Comparison of ENCODE assay signal across 32 cellular contexts in genomic region chr15:57129064-57129463, GRCh38.
"Had no signal": no experiment of that assay in that cellular context is flagged by ENCODE, and none has a peak within 500 bp of the region (broad histone marks: within the 10 kb centered on the region; RNA-seq: fewer than 3 reads in every experiment).

No MANE protein-coding gene starts in this region.

- H3K27me3 Mint-ChIP-seq: activated CD4-positive, alpha-beta memory T cell treated with anti-CD3 and anti-CD28 coated beads, Interleukin-2, amount 10 ng/mL, durations not matched to agents 7 days and 5 days; activated CD4-positive, alpha-beta T cell treated with anti-CD3 and anti-CD28 coated beads, Interleukin-2, amount 10 ng/mL, durations not matched to agents 7 days and 5 days; activated naive CD4-positive, alpha-beta T cell treated with anti-CD3 and anti-CD28 coated beads, Interleukin-2, amount 10 ng/mL, durations not matched to agents 7 days and 5 days; activated naive CD8-positive, alpha-beta T cell treated with anti-CD3 and anti-CD28 coated beads, Interleukin-2, amount 10 ng/mL, durations not matched to agents 7 days and 5 days; activated T-cell treated with anti-CD3 and anti-CD28 coated beads, Interleukin-2, amount 50 U/mL, for 24 hours; central memory CD8-positive, alpha-beta T cell; dendritic cell treated with granulocyte-macrophage colony-stimulating factor and Interleukin-4, amounts not matched to agents 40 ng/mL and 50 ng/mL, for 4 days; T-helper 17 cell had no signal

- H3K27ac Mint-ChIP-seq: activated CD4-positive, alpha-beta memory T cell treated with anti-CD3 and anti-CD28 coated beads, Interleukin-2, amount 10 ng/mL, durations not matched to agents 7 days and 5 days; activated CD4-positive, alpha-beta T cell treated with anti-CD3 and anti-CD28 coated beads, Interleukin-2, amount 10 ng/mL, durations not matched to agents 7 days and 5 days; activated naive CD4-positive, alpha-beta T cell treated with anti-CD3 and anti-CD28 coated beads, Interleukin-2, amount 10 ng/mL, durations not matched to agents 7 days and 5 days; activated naive CD4-positive, alpha-beta T cell treated with anti-CD3 and anti-CD28 coated beads, Interleukin-2, amount 50 U/mL, for 72 hours; activated T-cell treated with anti-CD3 and anti-CD28 coated beads, Interleukin-2, amount 50 U/mL, for 24 hours; activated T-cell treated with anti-CD3 and anti-CD28 coated beads, Interleukin-2, amount 50 U/mL, for 72 hours; dendritic cell treated with granulocyte-macrophage colony-stimulating factor and Interleukin-4, amounts not matched to agents 40 ng/mL and 50 ng/mL, for 4 days; endodermal cell; T-helper 17 cell; T-helper 2 cell treated with Interferon-gamma antibody and Interleukin-4, amounts not matched to agents 5 μg/mL and 100 μg/mL, for 36 hours had no signal

- H3K4me3 Mint-ChIP-seq: activated CD4-positive, alpha-beta memory T cell treated with anti-CD3 and anti-CD28 coated beads, Interleukin-2, amount 10 ng/mL, durations not matched to agents 7 days and 5 days; activated CD4-positive, alpha-beta T cell treated with anti-CD3 and anti-CD28 coated beads, Interleukin-2, amount 10 ng/mL, durations not matched to agents 7 days and 5 days; activated naive CD4-positive, alpha-beta T cell treated with anti-CD3 and anti-CD28 coated beads, Interleukin-2, amount 10 ng/mL, durations not matched to agents 7 days and 5 days; activated naive CD8-positive, alpha-beta T cell treated with anti-CD3 and anti-CD28 coated beads, Interleukin-2, amount 10 ng/mL, durations not matched to agents 7 days and 5 days; activated T-cell treated with anti-CD3 and anti-CD28 coated beads, Interleukin-2, amount 50 U/mL, for 24 hours; activated T-cell treated with anti-CD3 and anti-CD28 coated beads, Interleukin-2, amount 50 U/mL, for 72 hours; central memory CD8-positive, alpha-beta T cell; dendritic cell treated with granulocyte-macrophage colony-stimulating factor and Interleukin-4, amounts not matched to agents 40 ng/mL and 50 ng/mL, for 4 days; endodermal cell; T-helper 17 cell; T-helper 2 cell treated with Interferon-gamma antibody and Interleukin-4, amounts not matched to agents 5 μg/mL and 100 μg/mL, for 36 hours had no signal

- FAIRE-seq: bronchial epithelial cell, frontal cortex had no signal

- H3K4me1 ChIP-seq: ascending aorta had no signal

- H3K4me3 ChIP-seq: ascending aorta, coronary artery, dorsolateral prefrontal cortex had no signal

- DNase-seq: activated CD4-positive, alpha-beta memory T cell treated with anti-CD3 and anti-CD28 coated beads, Interleukin-2, amount 10 ng/mL, durations not matched to agents 7 days and 5 days; activated CD4-positive, alpha-beta T cell treated with anti-CD3 and anti-CD28 coated beads for 4 hours; activated CD4-positive, alpha-beta T cell treated with anti-CD3 and anti-CD28 coated beads, Interleukin-2, amount 10 ng/mL, durations not matched to agents 7 days and 5 days; activated CD4-positive, alpha-beta T cell treated with anti-CD3 and anti-CD28 coated beads, Interleukin-2, amount 50 U/mL, for 4 hours; activated CD4-positive, CD25-positive, alpha-beta regulatory T cell; activated CD4-positive, CD25-positive, alpha-beta regulatory T cell treated with anti-CD3 and anti-CD28 coated beads, Interleukin-2, amount 50 U/mL, for 72 hours; activated CD8-positive, alpha-beta memory T cell treated with anti-CD3 and anti-CD28 coated beads, Interleukin-2, amount 50 U/mL, for 48 hours; activated gamma-delta T cell; activated naive CD4-positive, alpha-beta T cell; activated naive CD4-positive, alpha-beta T cell treated with anti-CD3 and anti-CD28 coated beads, Interleukin-2, amount 10 ng/mL, durations not matched to agents 7 days and 5 days; activated naive CD8-positive, alpha-beta T cell treated with anti-CD3 and anti-CD28 coated beads, Interleukin-2, amount 10 ng/mL, durations not matched to agents 7 days and 5 days; activated T-cell treated with anti-CD3 and anti-CD28 coated beads for 4 hours; activated T-cell treated with anti-CD3 and anti-CD28 coated beads, Interleukin-2, amount 50 U/mL, for 24 hours; activated T-cell treated with anti-CD3 and anti-CD28 coated beads, Interleukin-2, amount 50 U/mL, for 72 hours; brain microvascular endothelial cell; dorsolateral prefrontal cortex; effector memory CD4-positive, alpha-beta T cell; endodermal cell; foreskin fibroblast; head of caudate nucleus; T-helper 17 cell; T1000; WERI-Rb-1 had no signal

- H3K27ac ChIP-seq: ascending aorta, brain microvascular endothelial cell, coronary artery, WERI-Rb-1 had no signal

- H3K27me3 ChIP-seq: ascending aorta, brain microvascular endothelial cell, dorsolateral prefrontal cortex had no signal

- H3K36me3 ChIP-seq: ascending aorta, brain microvascular endothelial cell had no signal

- H3K9me3 Mint-ChIP-seq: activated CD4-positive, alpha-beta memory T cell treated with anti-CD3 and anti-CD28 coated beads, Interleukin-2, amount 10 ng/mL, durations not matched to agents 7 days and 5 days; activated naive CD4-positive, alpha-beta T cell treated with anti-CD3 and anti-CD28 coated beads, Interleukin-2, amount 10 ng/mL, durations not matched to agents 7 days and 5 days; activated naive CD4-positive, alpha-beta T cell treated with anti-CD3 and anti-CD28 coated beads, Interleukin-2, amount 50 U/mL, for 72 hours; activated naive CD8-positive, alpha-beta T cell treated with anti-CD3 and anti-CD28 coated beads, Interleukin-2, amount 10 ng/mL, durations not matched to agents 7 days and 5 days; activated T-cell treated with anti-CD3 and anti-CD28 coated beads, Interleukin-2, amount 50 U/mL, for 24 hours; activated T-cell treated with anti-CD3 and anti-CD28 coated beads, Interleukin-2, amount 50 U/mL, for 72 hours; central memory CD8-positive, alpha-beta T cell; dendritic cell treated with granulocyte-macrophage colony-stimulating factor and Interleukin-4, amounts not matched to agents 40 ng/mL and 50 ng/mL, for 4 days; endodermal cell; T-helper 2 cell treated with Interferon-gamma antibody and Interleukin-4, amounts not matched to agents 5 μg/mL and 100 μg/mL, for 36 hours had no signal

- H3K9me3 ChIP-seq: ascending aorta had no signal

- ATAC-seq: activated naive CD4-positive, alpha-beta T cell treated with anti-CD3 and anti-CD28 coated beads, Interleukin-2, amount 50 U/mL, for 72 hours; activated T-cell treated with anti-CD3 and anti-CD28 coated beads, Interleukin-2, amount 50 U/mL, for 72 hours; esophagus mucosa; T-helper 17 cell had no signal
